In the genomic region with DNA sequence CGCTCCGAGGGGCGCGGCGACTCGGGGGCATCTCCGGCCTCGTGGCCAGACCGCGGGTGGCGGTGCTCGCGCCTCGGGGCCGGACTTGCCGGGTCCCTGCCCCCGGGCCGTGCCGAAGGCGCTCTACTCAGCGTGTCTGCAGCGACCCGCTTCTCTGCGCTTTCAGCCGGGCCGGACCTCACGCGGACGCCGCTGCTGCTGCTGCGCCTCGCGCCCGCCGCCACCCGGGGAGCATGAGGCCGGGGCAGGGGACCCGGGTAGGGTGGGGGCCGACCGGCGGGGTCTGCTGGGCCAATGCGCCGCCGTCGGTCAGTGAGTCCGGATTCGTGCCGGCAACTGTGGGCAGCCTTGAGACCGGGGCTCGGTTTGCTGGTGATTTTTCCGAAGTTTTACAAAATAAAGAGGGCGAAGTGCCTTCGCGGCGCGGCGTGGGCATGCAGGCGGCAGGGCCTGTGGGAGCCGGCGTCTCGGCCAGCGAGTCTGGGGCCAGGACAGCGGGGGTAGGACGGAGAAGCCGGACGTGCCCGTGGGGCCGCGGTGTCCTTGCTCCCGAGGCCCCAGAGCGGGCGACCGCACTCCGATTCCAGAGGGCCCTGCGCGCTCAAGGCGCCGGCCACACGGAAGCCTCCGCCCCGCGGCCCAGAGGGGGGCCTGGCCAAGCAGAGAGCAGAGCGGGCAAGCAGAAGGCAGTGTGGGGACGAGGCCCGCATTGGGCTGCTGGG, we compare ENCODE assay signal across 9 cellular contexts. TPM values are rescaled to one million over a fixed set of nuclear protein-coding genes. Genes with fewer than 3 reads are reported as not detected.
DNase-seq lines count a peak whose midpoint lies in the region; ATAC-seq, FAIRE-seq and TF ChIP-seq lines count a peak whose summit lies in the region.
"Had no signal": no experiment of that assay in that cellular context is flagged by ENCODE, and none has a peak within 500 bp of the region (broad histone marks: within the 10 kb centered on the region; RNA-seq: fewer than 3 reads in every experiment).

No MANE protein-coding gene starts in this region.

- H3K36me3 Mint-ChIP-seq in glutamatergic neuron (ENCODE audit: unreplicated experiment): peaks cover 7% of the 10 kb centered on the region
- H3K36me3 Mint-ChIP-seq in CD14-positive monocyte: no peaks in the 10 kb centered on the region

- peak overlapping the region; percentile 52 for H3K4me3 ChIP-seq in HUES48 (ENCODE audit: low read depth, low read length)
- H3K4me3 ChIP-seq in parathyroid adenoma (ENCODE audit: low read depth, low read length): no peak overlapping the region

- ATAC-seq in activated CD4-positive, CD25-positive, alpha-beta regulatory T cell treated with anti-CD3 and anti-CD28 coated beads, Interleukin-2, amount 50 U/mL, for 24 hours: no peak

- H3K9ac ChIP-seq in HUES48 (ENCODE audit: low read depth, low read length) (no peak overlapping the region), parathyroid adenoma (no peak overlapping the region)

- DNase-seq in D721Med (ENCODE audit: insufficient read length, low spot score): peak; percentile 32
- peak; percentile 43 for DNase-seq in glutamatergic neuron
- DNase-seq in CD14-positive monocyte (ENCODE audit: low spot score): no peak
- no peak for DNase-seq in NK-92 treated with Interleukin-12 subunit alpha and Interleukin-12 subunit beta, amount 100 ng/mL, for 24 hours (lab: John Stamatoyannopoulos, UW)
- no peak for DNase-seq in stimulated activated CD8-positive, alpha-beta memory T cell treated with anti-CD3 and anti-CD28 coated beads, Interleukin-4, amount 100 ng/mL, for 48 hours

- H3K27me3 Mint-ChIP-seq in glutamatergic neuron (ENCODE audit: unreplicated experiment) (peaks cover 24% of the 10 kb centered on the region), CD14-positive monocyte (ENCODE audit: low read depth in 3 of 3) (peaks cover 56 to 85% (median 74%) of the 10 kb centered on the region in 3 donors)

- no peak overlapping the region for H3K27ac Mint-ChIP-seq in glutamatergic neuron (ENCODE audit: unreplicated experiment)
- no peak overlapping the region for H3K27ac Mint-ChIP-seq in CD14-positive monocyte

- peaks cover 3% of the 10 kb centered on the region; the same call in 1 of the 2 replicates for H3K4me1 ChIP-seq in HUES48 (ENCODE audit: control insufficient read depth, insufficient read depth, low read length)
- H3K4me1 ChIP-seq in parathyroid adenoma: no peaks in the 10 kb centered on the region

- TF ChIP-seq CTCF in D721Med (IDR thresholded peaks at IDR 0.05; ENCODE audit: insufficient read depth, missing control alignments) (no peak), glutamatergic neuron (IDR thresholded peaks at IDR 0.05; ENCODE audit: partially characterized antibody, unreplicated experiment) (no peak), parathyroid adenoma (IDR thresholded peaks at IDR 0.05) (no peak), CD14-positive monocyte (IDR thresholded peaks at IDR 0.05) (no peak)

- H3K4me3 Mint-ChIP-seq in glutamatergic neuron (ENCODE audit: unreplicated experiment) (peak overlapping the region; percentile 45), CD14-positive monocyte (peak overlapping the region in 1 of 2 donors; percentile 81)

- H3K9me3 Mint-ChIP-seq in glutamatergic neuron (ENCODE audit: unreplicated experiment) (peaks cover 7% of the 10 kb centered on the region), CD14-positive monocyte (peaks cover 0 to 15% (median 10%) of the 10 kb centered on the region in 7 donors)

- H3K9me3 ChIP-seq in HUES48 (ENCODE audit: control insufficient read depth, insufficient read depth, low read length) (no peaks in the 10 kb centered on the region), parathyroid adenoma (ENCODE audit: control insufficient read depth, low read length) (no peaks in the 10 kb centered on the region)

- peak overlapping the region; percentile 59 for H2AFZ ChIP-seq in parathyroid adenoma

- peak overlapping the region; percentile 20 for H3K4me2 ChIP-seq in parathyroid adenoma (ENCODE audit: low read length)

- H3K36me3 ChIP-seq in HUES48 (ENCODE audit: control insufficient read depth, insufficient read depth, low read length): no peaks in the 10 kb centered on the region
- H3K36me3 ChIP-seq in parathyroid adenoma (ENCODE audit: control insufficient read depth, insufficient read depth, low read length): no peaks in the 10 kb centered on the region

- H3K27me3 ChIP-seq in HUES48 (ENCODE audit: control insufficient read depth, insufficient read depth, low read length) (peaks cover 89% of the 10 kb centered on the region), parathyroid adenoma (ENCODE audit: control insufficient read depth, insufficient read depth, low read length) (no peaks in the 10 kb centered on the region)

- intact Hi-C loops in CD14-positive monocyte (cut with micrococcal nuclease): no loop called here

- peaks cover 2% of the 10 kb centered on the region for H3K4me1 Mint-ChIP-seq in glutamatergic neuron (ENCODE audit: low read depth, unreplicated experiment)
- H3K4me1 Mint-ChIP-seq in CD14-positive monocyte: peaks cover 11% of the 10 kb centered on the region

- no peak for FAIRE-seq in D721Med (lab: Jason Lieb, UNC)

- no peaks in the 10 kb centered on the region for H3K79me2 ChIP-seq in parathyroid adenoma

- H3K27ac ChIP-seq in HUES48 (ENCODE audit: low read depth, low read length): no peak overlapping the region
- H3K27ac ChIP-seq in parathyroid adenoma: no peak overlapping the region

RNA-seq across cellular contexts. Expression of a gene that starts 0.7 kb away (rescaled TPM):
- total RNA-seq in glutamatergic neuron (ENCODE audit: unreplicated experiment): not detected
- polyA plus RNA-seq in CD14-positive monocyte: not detected
- total RNA-seq: activated CD8-positive, alpha-beta memory T cell treated with anti-CD3 and anti-CD28 coated beads for 36 hours had no signal

Comparison
In these comparisons a context has a peak if more than half of its experiments do, and no peak if none do; other contexts are left out.
1. DNase-seq: peak in D721Med (single experiment) and glutamatergic neuron (single experiment); none in CD14-positive monocyte (single experiment), NK-92 treated with Interleukin-12 subunit alpha and Interleukin-12 subunit beta, amount 100 ng/mL, for 24 hours (single experiment) and stimulated activated CD8-positive, alpha-beta memory T cell treated with anti-CD3 and anti-CD28 coated beads, Interleukin-4, amount 100 ng/mL, for 48 hours (single experiment).